Comparison of ENCODE assay signal across 8 cellular contexts in genomic region chr14:31024577-31025334, GRCh38. TPM values are rescaled to one million over a fixed set of nuclear protein-coding genes. Genes with fewer than 3 reads are reported as not detected.
DNase-seq lines count a peak whose midpoint lies in the region; ATAC-seq and TF ChIP-seq lines count a peak whose summit lies in the region.

No MANE protein-coding gene starts in this region.

- peak overlapping the region; percentile 93 for H3K4me3 ChIP-seq in iPS-15b (ENCODE audit: low read depth, low read length)
- H3K4me3 ChIP-seq in spleen: peak overlapping the region; percentile 84 to 95 (median 91)

- no peak for ATAC-seq in activated CD8-positive, alpha-beta T cell treated with anti-CD3 and anti-CD28 coated beads for 36 hours

- no peaks in the 10 kb centered on the region for H3K36me3 ChIP-seq in iPS-15b (ENCODE audit: control insufficient read depth, insufficient read depth, low read length)
- H3K36me3 ChIP-seq in spleen: peaks cover 0 to 17% (median 0%) of the 10 kb centered on the region in 6 donors

- H3K27me3 Mint-ChIP-seq in activated naive CD4-positive, alpha-beta T cell treated with anti-CD3 and anti-CD28 coated beads for 36 hours (ENCODE audit: low read depth): no peaks in the 10 kb centered on the region
- no peaks in the 10 kb centered on the region for H3K27me3 Mint-ChIP-seq in activated CD8-positive, alpha-beta T cell treated with anti-CD3 and anti-CD28 coated beads for 36 hours

- CTCF ChIA-PET in activated naive CD4-positive, alpha-beta T cell treated with anti-CD3 and anti-CD28 coated beads for 36 hours (lab: Charles Lee): interaction anchor here (0.6 to 1.5 kb wide), 6 partner anchors 9 to 45 kb away, joined by 3 to 8 read pairs (median 4); no protein-coding TSS in a partner anchor
- CTCF ChIA-PET in activated CD8-positive, alpha-beta T cell treated with anti-CD3 and anti-CD28 coated beads for 36 hours (lab: Charles Lee): interaction anchor here (1.0 kb wide), 2 partner anchors 9 to 44 kb away, joined by 3 to 4 read pairs; no protein-coding TSS in a partner anchor

- TF ChIP-seq CTCF in activated CD8-positive, alpha-beta T cell treated with anti-CD3 and anti-CD28 coated beads for 36 hours (IDR thresholded peaks at IDR 0.05): no peak
- TF ChIP-seq CTCF in spleen (IDR thresholded peaks at IDR 0.05 in 8 of 11, conservative IDR thresholded peaks at IDR 0.05 in 3 of 11) (no peak), GM20000 (IDR thresholded peaks at IDR 0.05; ENCODE audit: extremely low read depth, missing control alignments) (no peak)

- peak overlapping the region; percentile 88 for H3K27ac Mint-ChIP-seq in activated naive CD4-positive, alpha-beta T cell treated with anti-CD3 and anti-CD28 coated beads for 36 hours
- peak overlapping the region; percentile 83 for H3K27ac Mint-ChIP-seq in activated CD8-positive, alpha-beta T cell treated with anti-CD3 and anti-CD28 coated beads for 36 hours

- H3K9me3 ChIP-seq in iPS-15b (ENCODE audit: control insufficient read depth, insufficient read depth, low read length) (no peaks in the 10 kb centered on the region), spleen (no peaks in the 10 kb centered on the region)

- WGBS in spleen, 5 donors: 6 to 11% (median 9%) methylated on average over 11 of the region's 11 CpGs

- POLR2A ChIA-PET in activated CD8-positive, alpha-beta T cell treated with anti-CD3 and anti-CD28 coated beads for 36 hours (lab: Charles Lee): interaction anchor here (0.8 to 1.5 kb wide), 4 partner anchors 19 to 183 kb away, joined by 3 to 7 read pairs (median 3); partner anchors contain the start of gene HECTD1

- H3K27ac ChIP-seq in spleen: peak overlapping the region; percentile 94 to 100 (median 98)

- no peaks in the 10 kb centered on the region for H3K27me3 ChIP-seq in iPS-15b (ENCODE audit: control insufficient read depth, insufficient read depth, low read length)
- H3K27me3 ChIP-seq in spleen (replicated peaks in 1 of 7): no peaks in the 10 kb centered on the region

- H3K9me3 Mint-ChIP-seq in activated naive CD4-positive, alpha-beta T cell treated with anti-CD3 and anti-CD28 coated beads for 36 hours: no peaks in the 10 kb centered on the region
- peaks cover 2% of the 10 kb centered on the region for H3K9me3 Mint-ChIP-seq in activated CD8-positive, alpha-beta T cell treated with anti-CD3 and anti-CD28 coated beads for 36 hours

- H3K4me3 Mint-ChIP-seq in activated naive CD4-positive, alpha-beta T cell treated with anti-CD3 and anti-CD28 coated beads for 36 hours: peak overlapping the region; percentile 96
- H3K4me3 Mint-ChIP-seq in activated CD8-positive, alpha-beta T cell treated with anti-CD3 and anti-CD28 coated beads for 36 hours: peak overlapping the region; percentile 80

- H3K4me1 Mint-ChIP-seq in activated naive CD4-positive, alpha-beta T cell treated with anti-CD3 and anti-CD28 coated beads for 36 hours (ENCODE audit: low read depth): peaks cover 54% of the 10 kb centered on the region
- peaks cover 49% of the 10 kb centered on the region for H3K4me1 Mint-ChIP-seq in activated CD8-positive, alpha-beta T cell treated with anti-CD3 and anti-CD28 coated beads for 36 hours (ENCODE audit: low read depth)

- H3K36me3 Mint-ChIP-seq in activated naive CD4-positive, alpha-beta T cell treated with anti-CD3 and anti-CD28 coated beads for 36 hours (ENCODE audit: low read depth): peaks cover 9% of the 10 kb centered on the region
- peaks cover 17% of the 10 kb centered on the region for H3K36me3 Mint-ChIP-seq in activated CD8-positive, alpha-beta T cell treated with anti-CD3 and anti-CD28 coated beads for 36 hours (ENCODE audit: low read depth)

- intact Hi-C loops in activated naive CD4-positive, alpha-beta T cell treated with anti-CD3 and anti-CD28 coated beads for 36 hours (cut with micrococcal nuclease): loop anchor here (5.0 kb wide), 1 partner anchor 103 kb away; no protein-coding TSS in a partner anchor
- intact Hi-C loops in activated CD8-positive, alpha-beta T cell treated with anti-CD3 and anti-CD28 coated beads for 36 hours (cut with micrococcal nuclease): no loop called here
- intact Hi-C loops in spleen (cut with DNase I; ENCODE audit: low total_unique reads) (no loop called here), head of caudate nucleus (cut with DNase I) (loop anchor here (5.0 kb wide), 1 partner anchor 183 kb away; the partner anchor contains the start of gene HECTD1)

- no peak for TF ChIP-seq POLR2A in spleen (IDR thresholded peaks at IDR 0.05)

- H3K9ac ChIP-seq in iPS-15b (ENCODE audit: low read depth, low read length): peak overlapping the region; percentile 88

- DNase-seq in activated naive CD4-positive, alpha-beta T cell treated with anti-CD3 and anti-CD28 coated beads for 36 hours: no peak
- DNase-seq in activated naive CD4-positive, alpha-beta T cell treated with anti-CD3 and anti-CD28 coated beads, Interleukin-2, amount 50 U/mL, for 16 hours: no peak
- no peak for DNase-seq in activated CD8-positive, alpha-beta T cell treated with anti-CD3 and anti-CD28 coated beads for 36 hours
- DNase-seq in spleen (no peak), GM20000 (ENCODE audit: low spot score) (no peak), head of caudate nucleus (no peak), NCI-H146 treated with DMSO at 0.1 percent for 48 hours (lab: John Stamatoyannopoulos, UW; ENCODE audit: unreplicated experiment) (no peak)

- H3K4me1 ChIP-seq in iPS-15b (ENCODE audit: control insufficient read depth, insufficient read depth, low read length): peaks cover 9% of the 10 kb centered on the region
- peaks cover 26 to 78% (median 44%) of the 10 kb centered on the region in 6 donors for H3K4me1 ChIP-seq in spleen

RNA-seq across cellular contexts. Expression of gene AP4S1, which starts 0.7 kb away (rescaled TPM):
- total RNA-seq in activated naive CD4-positive, alpha-beta T cell treated with anti-CD3 and anti-CD28 coated beads for 36 hours: 1 to 10 TPM; 1.6 to 2.9 TPM
- total RNA-seq in activated CD8-positive, alpha-beta T cell treated with anti-CD3 and anti-CD28 coated beads for 36 hours: 1 to 10 TPM; 3.6 to 4.0 TPM
- total RNA-seq in spleen: 10 to 100 TPM; 10.7 to 22.9 (median 14.2) TPM
- polyA plus RNA-seq in spleen: 10 to 100 TPM in 1 of 3 donors, 1 to 10 TPM in 2; 6.4 to 11.1 (median 6.5) TPM

RNA-seq across cellular contexts. Expression of gene STRN3, which starts 1.4 kb away (rescaled TPM):
- 10 to 100 TPM; 12.6 to 13.8 TPM for total RNA-seq in activated naive CD4-positive, alpha-beta T cell treated with anti-CD3 and anti-CD28 coated beads for 36 hours
- 10 to 100 TPM; 14.7 to 15.3 TPM for total RNA-seq in activated CD8-positive, alpha-beta T cell treated with anti-CD3 and anti-CD28 coated beads for 36 hours
- total RNA-seq in spleen: 10 to 100 TPM; 32.8 to 50.1 (median 39.1) TPM
- polyA plus RNA-seq in spleen: 10 to 100 TPM in 1 of 3 donors, 1 to 10 TPM in 2; 7.6 to 11.3 (median 9.7) TPM

Comparison
In these comparisons a context has a peak if more than half of its experiments do, and no peak if none do; other contexts are left out.
1. intact Hi-C loops: an anchor here in activated naive CD4-positive, alpha-beta T cell treated with anti-CD3 and anti-CD28 coated beads for 36 hours (5.0 kb wide) and head of caudate nucleus (5.0 kb wide); none called in activated CD8-positive, alpha-beta T cell treated with anti-CD3 and anti-CD28 coated beads for 36 hours and spleen.